Comparison of ENCODE assay signal across 16 cellular contexts in the genomic region with DNA sequence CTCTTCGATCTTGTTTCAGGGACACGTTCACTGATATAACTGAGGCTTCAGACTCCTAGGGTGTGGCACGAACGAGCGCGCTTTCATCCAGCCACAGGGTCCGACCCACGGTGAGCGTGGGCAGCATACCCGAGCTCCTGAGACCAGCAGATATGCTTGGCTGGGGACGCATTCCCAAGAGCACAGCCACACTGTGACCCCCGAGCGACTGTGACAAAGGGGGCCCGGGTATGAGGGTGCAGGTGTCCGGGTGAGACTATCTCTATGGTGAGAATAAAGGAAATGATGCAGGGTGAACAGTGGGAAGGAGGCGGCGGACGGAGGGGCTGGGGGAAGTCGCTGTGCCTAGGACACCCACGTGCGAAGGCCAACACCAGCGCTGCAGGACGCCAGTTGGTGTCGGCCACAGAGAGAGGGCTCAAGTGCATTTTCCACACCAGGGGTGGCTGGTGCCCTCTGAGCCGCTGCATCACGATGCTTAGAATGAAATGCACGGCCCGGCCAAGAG. TPM values are rescaled to one million over a fixed set of nuclear protein-coding genes. Genes with fewer than 3 reads are reported as not detected.
DNase-seq lines count a peak whose midpoint lies in the region; ATAC-seq, FAIRE-seq and TF ChIP-seq lines count a peak whose summit lies in the region.
"Had no signal": no experiment of that assay in that cellular context is flagged by ENCODE, and none has a peak within 500 bp of the region (broad histone marks: within the 10 kb centered on the region; RNA-seq: fewer than 3 reads in every experiment).

No MANE protein-coding gene starts in this region.

- WGBS in transverse colon (ENCODE audit: low coverage in 1 of 2), 2 donors = 47 to 87% methylated on average over 3 to 28 of the region's 28 CpGs
- WGBS in trophoblast cell (ENCODE audit: extremely low coverage, insufficient coverage, insufficient read length) = no CpG with 5 or more reads among the region's 28 CpGs

- H2AK5ac ChIP-seq in trophoblast cell (ENCODE audit: low read length) = no peak overlapping the region

- no peak overlapping the region for H2BK12ac ChIP-seq in trophoblast cell (ENCODE audit: low read length)

- no peak overlapping the region for H2BK5ac ChIP-seq in trophoblast cell (ENCODE audit: low read depth, low read length, poor library complexity)

- H3K18ac ChIP-seq in trophoblast cell (ENCODE audit: low read length) = no peak overlapping the region

- peaks cover 57% of the 10 kb centered on the region for H3K4me1 Mint-ChIP-seq in activated naive CD4-positive, alpha-beta T cell treated with anti-CD3 and anti-CD28 coated beads for 36 hours (ENCODE audit: low read depth)
- peaks cover 94% of the 10 kb centered on the region for H3K4me1 Mint-ChIP-seq in nephron progenitor cell

- H3K4me2 ChIP-seq in trophoblast cell (ENCODE audit: low read length) = no peak overlapping the region

- TF ChIP-seq CTCF in nephron progenitor cell (IDR thresholded peaks at IDR 0.05) (no peak), transverse colon (IDR thresholded peaks at IDR 0.05) (no peak)

- peaks cover 0 to 5% (median 0%) of the 10 kb centered on the region in 4 donors for H3K36me3 ChIP-seq in transverse colon
- H3K36me3 ChIP-seq in trophoblast cell (ENCODE audit: control insufficient read depth in 1 of 2, insufficient read depth in 2 of 2, low read length in 2 of 2) = no peaks in the 10 kb centered on the region

- no peaks in the 10 kb centered on the region for H3K9me3 Mint-ChIP-seq in activated naive CD4-positive, alpha-beta T cell treated with anti-CD3 and anti-CD28 coated beads for 36 hours
- no peaks in the 10 kb centered on the region for H3K9me3 Mint-ChIP-seq in activated naive CD4-positive, alpha-beta T cell treated with anti-CD3 and anti-CD28 coated beads, Interleukin-2, amount 50 U/mL, for 72 hours
- H3K9me3 Mint-ChIP-seq in nephron progenitor cell = no peaks in the 10 kb centered on the region

- DNase-seq in activated naive CD4-positive, alpha-beta T cell treated with anti-CD3 and anti-CD28 coated beads for 36 hours = no peak
- no peak for DNase-seq in activated naive CD4-positive, alpha-beta T cell treated with anti-CD3 and anti-CD28 coated beads, Interleukin-2, amount 50 U/mL, for 72 hours (ENCODE audit: low spot score in 2 of 2)
- DNase-seq in ecto neural progenitor cell (ENCODE audit: low spot score) (peak; percentile 49), nephron progenitor cell (no peak), transverse colon (no peak), trophoblast cell (no peak), HTR-8/SVneo (ENCODE audit: insufficient read length, low spot score) (no peak)
- DNase-seq: activated CD4-positive, CD25-positive, alpha-beta regulatory T cell treated with anti-CD3 and anti-CD28 coated beads, Interleukin-2, amount 50 U/mL, for 72 hours; GOT3; NCI-H446 treated with DMSO at 0.1 percent for 48 hours; T-helper 2 cell had no signal

- CTCF ChIA-PET in activated naive CD4-positive, alpha-beta T cell treated with anti-CD3 and anti-CD28 coated beads for 36 hours (lab: Charles Lee) = no interaction called here

- H3K79me2 ChIP-seq in trophoblast cell (ENCODE audit: control insufficient read depth, insufficient read depth, low read length, poor library complexity) = peaks cover 2% of the 10 kb centered on the region

- no peak for FAIRE-seq in HTR-8/SVneo (lab: Jason Lieb, UNC)
- FAIRE-seq: endothelial cell of umbilical vein, frontal cortex had no signal

- H3K27me3 Mint-ChIP-seq in activated naive CD4-positive, alpha-beta T cell treated with anti-CD3 and anti-CD28 coated beads for 36 hours (ENCODE audit: low read depth) = no peaks in the 10 kb centered on the region
- H3K27me3 Mint-ChIP-seq in nephron progenitor cell (ENCODE audit: low read depth, poor library complexity) = peaks cover 26% of the 10 kb centered on the region

- no peaks in the 10 kb centered on the region for H3K27me3 ChIP-seq in transverse colon
- H3K27me3 ChIP-seq in trophoblast cell (ENCODE audit: insufficient read depth, low read length) = no peaks in the 10 kb centered on the region

- no peak overlapping the region for H3K4ac ChIP-seq in trophoblast cell (ENCODE audit: low read depth, low read length)

- H3K9me3 ChIP-seq in transverse colon = no peaks in the 10 kb centered on the region
- H3K9me3 ChIP-seq in trophoblast cell (ENCODE audit: insufficient read depth, low read depth, low read length) = peaks cover 2% of the 10 kb centered on the region

- TF ChIP-seq EP300 in transverse colon (IDR thresholded peaks at IDR 0.05; ENCODE audit: low read depth) = no peak

- no peak overlapping the region for H4K12ac ChIP-seq in trophoblast cell (ENCODE audit: low read depth, low read length)

- no peak overlapping the region for H3K4me3 ChIP-seq in transverse colon
- no peak overlapping the region for H3K4me3 ChIP-seq in trophoblast cell (ENCODE audit: low read depth, low read length)

- no peak overlapping the region for H3K27ac Mint-ChIP-seq in activated naive CD4-positive, alpha-beta T cell treated with anti-CD3 and anti-CD28 coated beads for 36 hours
- no peak overlapping the region for H3K27ac Mint-ChIP-seq in activated naive CD4-positive, alpha-beta T cell treated with anti-CD3 and anti-CD28 coated beads, Interleukin-2, amount 50 U/mL, for 72 hours
- no peak overlapping the region for H3K27ac Mint-ChIP-seq in nephron progenitor cell

- H3K79me1 ChIP-seq in trophoblast cell (ENCODE audit: low read length) = peaks cover 15% of the 10 kb centered on the region

- H3K27ac ChIP-seq in transverse colon (peak overlapping the region; percentile 60 to 82 (median 66)), trophoblast cell (ENCODE audit: low read depth, low read length) (no peak overlapping the region)
- H3K27ac ChIP-seq: 22Rv1, C4-2B had no signal

- ATAC-seq in activated naive CD4-positive, alpha-beta T cell treated with anti-CD3 and anti-CD28 coated beads, Interleukin-2, amount 50 U/mL, for 72 hours = no peak
- ATAC-seq in GM18498 (IDR thresholded peaks at IDR 0.05; ENCODE audit: unreplicated experiment) = no peak

- no peak overlapping the region for H4K91ac ChIP-seq in trophoblast cell (ENCODE audit: low read depth, low read length)

- no peak overlapping the region for H3K23ac ChIP-seq in trophoblast cell (ENCODE audit: low read length)

- peak overlapping the region; percentile 38 for H3K4me3 Mint-ChIP-seq in activated naive CD4-positive, alpha-beta T cell treated with anti-CD3 and anti-CD28 coated beads for 36 hours
- peak overlapping the region; percentile 25 for H3K4me3 Mint-ChIP-seq in nephron progenitor cell

- no peak overlapping the region for H2BK120ac ChIP-seq in trophoblast cell (ENCODE audit: insufficient read depth, low read length, poor library complexity)

- H4K8ac ChIP-seq in trophoblast cell (ENCODE audit: low read depth, low read length) = no peak overlapping the region

- no peaks in the 10 kb centered on the region for H3K36me3 Mint-ChIP-seq in activated naive CD4-positive, alpha-beta T cell treated with anti-CD3 and anti-CD28 coated beads for 36 hours (ENCODE audit: low read depth)
- H3K36me3 Mint-ChIP-seq in activated naive CD4-positive, alpha-beta T cell treated with anti-CD3 and anti-CD28 coated beads, Interleukin-2, amount 50 U/mL, for 72 hours = no peaks in the 10 kb centered on the region
- H3K36me3 Mint-ChIP-seq in nephron progenitor cell (ENCODE audit: low read depth) = no peaks in the 10 kb centered on the region

- intact Hi-C loops in activated naive CD4-positive, alpha-beta T cell treated with anti-CD3 and anti-CD28 coated beads for 36 hours (cut with micrococcal nuclease) = no loop called here
- intact Hi-C loops in transverse colon (cut with DNase I; ENCODE audit: low total_unique reads) = no loop called here

- no peak for TF ChIP-seq POLR2A in transverse colon (IDR thresholded peaks at IDR 0.05)

- H3K4me1 ChIP-seq in transverse colon = peaks cover 0 to 29% (median 15%) of the 10 kb centered on the region in 4 donors
- peaks cover 18 to 21% of the 10 kb centered on the region in 2 experiments for H3K4me1 ChIP-seq in trophoblast cell (ENCODE audit: control insufficient read depth in 1 of 2, insufficient read depth in 2 of 2, low read length in 2 of 2)

- H2AFZ ChIP-seq in trophoblast cell (ENCODE audit: insufficient read depth, low read length, poor library complexity) = no peak overlapping the region

- in situ Hi-C loops in transverse colon (cut with MboI; ENCODE audit: low pct_ligation_motif_present in 1 of 4, low pct_unique_long_range_greater_than_20kb in 1 of 4, low sequenced_read_pairs in 3 of 4) = no loop called here

- no peak overlapping the region for H3K9ac ChIP-seq in trophoblast cell (ENCODE audit: low read length)

- H3K14ac ChIP-seq in trophoblast cell (ENCODE audit: low read length) = no peak overlapping the region

RNA-seq across cellular contexts. Expression of a gene that starts 17.6 kb away (rescaled TPM):
- 1 to 10 TPM; 1.6 to 2.2 TPM for total RNA-seq in activated naive CD4-positive, alpha-beta T cell treated with anti-CD3 and anti-CD28 coated beads for 36 hours
- 1 to 10 TPM; 2.0 to 3.8 TPM for total RNA-seq in activated naive CD4-positive, alpha-beta T cell treated with anti-CD3 and anti-CD28 coated beads, Interleukin-2, amount 50 U/mL, for 72 hours
- total RNA-seq in transverse colon = 10 to 100 TPM; 24.3 to 90.5 (median 47.2) TPM
- polyA plus RNA-seq in trophoblast cell (2013) = 1.7 and 1.8 TPM in 2 replicates

Comparison
In these comparisons a context has a peak if more than half of its experiments do, and no peak if none do; other contexts are left out.
1. RNA of a gene that starts 17.6 kb away (total RNA-seq): 24.3 to 90.5 TPM in transverse colon; 2.0 to 3.8 TPM in activated naive CD4-positive, alpha-beta T cell treated with anti-CD3 and anti-CD28 coated beads, Interleukin-2, amount 50 U/mL, for 72 hours and 1.6 to 2.2 TPM in activated naive CD4-positive, alpha-beta T cell treated with anti-CD3 and anti-CD28 coated beads for 36 hours; every median in the first group is over 4 times any median in the second.